Comparison of ENCODE assay signal across 2 cellular contexts in genomic region chr10:69449841-69450240, GRCh38.
TF ChIP-seq lines count a peak whose summit lies in the region.

No MANE protein-coding gene starts in this region.

TF ChIP-seq in SK-N-SH, 30 proteins besides CTCF, POLR2A, EP300 and RAD21 (continued from another document):
- TF ChIP-seq, protein P1, sequence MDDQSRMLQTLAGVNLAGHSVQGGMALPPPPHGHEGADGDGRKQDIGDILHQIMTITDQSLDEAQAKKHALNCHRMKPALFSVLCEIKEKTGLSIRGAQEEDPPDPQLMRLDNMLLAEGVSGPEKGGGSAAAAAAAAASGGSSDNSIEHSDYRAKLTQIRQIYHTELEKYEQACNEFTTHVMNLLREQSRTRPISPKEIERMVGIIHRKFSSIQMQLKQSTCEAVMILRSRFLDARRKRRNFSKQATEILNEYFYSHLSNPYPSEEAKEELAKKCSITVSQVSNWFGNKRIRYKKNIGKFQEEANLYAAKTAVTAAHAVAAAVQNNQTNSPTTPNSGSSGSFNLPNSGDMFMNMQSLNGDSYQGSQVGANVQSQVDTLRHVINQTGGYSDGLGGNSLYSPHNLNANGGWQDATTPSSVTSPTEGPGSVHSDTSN (IDR thresholded peaks at IDR 0.05) = no peak

TF ChIP-seq in GM12878, 131 proteins besides CTCF, POLR2A, EP300 and RAD21 (continued from another document):
- TF ChIP-seq, protein P2, sequence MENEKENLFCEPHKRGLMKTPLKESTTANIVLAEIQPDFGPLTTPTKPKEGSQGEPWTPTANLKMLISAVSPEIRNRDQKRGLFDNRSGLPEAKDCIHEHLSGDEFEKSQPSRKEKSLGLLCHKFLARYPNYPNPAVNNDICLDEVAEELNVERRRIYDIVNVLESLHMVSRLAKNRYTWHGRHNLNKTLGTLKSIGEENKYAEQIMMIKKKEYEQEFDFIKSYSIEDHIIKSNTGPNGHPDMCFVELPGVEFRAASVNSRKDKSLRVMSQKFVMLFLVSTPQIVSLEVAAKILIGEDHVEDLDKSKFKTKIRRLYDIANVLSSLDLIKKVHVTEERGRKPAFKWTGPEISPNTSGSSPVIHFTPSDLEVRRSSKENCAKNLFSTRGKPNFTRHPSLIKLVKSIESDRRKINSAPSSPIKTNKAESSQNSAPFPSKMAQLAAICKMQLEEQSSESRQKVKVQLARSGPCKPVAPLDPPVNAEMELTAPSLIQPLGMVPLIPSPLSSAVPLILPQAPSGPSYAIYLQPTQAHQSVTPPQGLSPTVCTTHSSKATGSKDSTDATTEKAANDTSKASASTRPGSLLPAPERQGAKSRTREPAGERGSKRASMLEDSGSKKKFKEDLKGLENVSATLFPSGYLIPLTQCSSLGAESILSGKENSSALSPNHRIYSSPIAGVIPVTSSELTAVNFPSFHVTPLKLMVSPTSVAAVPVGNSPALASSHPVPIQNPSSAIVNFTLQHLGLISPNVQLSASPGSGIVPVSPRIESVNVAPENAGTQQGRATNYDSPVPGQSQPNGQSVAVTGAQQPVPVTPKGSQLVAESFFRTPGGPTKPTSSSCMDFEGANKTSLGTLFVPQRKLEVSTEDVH (IDR thresholded peaks at IDR 0.05; ENCODE audit: low read depth, partially characterized antibody) = no peak
- TF ChIP-seq SP1 (IDR thresholded peaks at IDR 0.05; ENCODE audit: low read depth, low read length) (no peak), YY1 (IDR thresholded peaks at IDR 0.05; ENCODE audit: low read depth, low read length) (no peak), ZNF384 (IDR thresholded peaks at IDR 0.05; ENCODE audit: borderline replicate concordance, low read depth, low read length) (no peak), SMC3 (IDR thresholded peaks at IDR 0.05; ENCODE audit: borderline replicate concordance, low read length) (0 out of 2 replicates have a peak, but pooled peaks have one; percentile 19), KLF5 (IDR thresholded peaks at IDR 0.05; ENCODE audit: partially characterized antibody) (no peak), RB1 (IDR thresholded peaks at IDR 0.05; ENCODE audit: borderline replicate concordance) (no peak), E2F4 (IDR thresholded peaks at IDR 0.05; ENCODE audit: low read depth, low read length) (no peak), MTA2 (IDR thresholded peaks at IDR 0.05; ENCODE audit: low read depth) (no peak), SREBF2 (IDR thresholded peaks at IDR 0.05; ENCODE audit: low read length) (no peak), KDM1A (IDR thresholded peaks at IDR 0.05; ENCODE audit: borderline replicate concordance) (no peak), NR2F1 (conservative IDR thresholded peaks at IDR 0.05) (peak; percentile 36; the same call in 1 of the 2 replicates), MTA3 (IDR thresholded peaks at IDR 0.05; ENCODE audit: borderline replicate concordance, low read length) (no peak), SMARCA5 (IDR thresholded peaks at IDR 0.05) (no peak), MEF2A (IDR thresholded peaks at IDR 0.05; ENCODE audit: insufficient read depth, low read depth, low read length) (no peak)
TF ChIP-seq in GM12878: peak in this region for 2.
